Comparison of ENCODE assay signal across 10 cellular contexts in genomic region chr1:95916616-95917015, GRCh38.
A peak's percentile ranks its signal among the peaks of the same experiment; 100 is the strongest.
DNase-seq lines count a peak whose midpoint lies in the region; ATAC-seq and TF ChIP-seq lines count a peak whose summit lies in the region.
"Had no signal": no experiment of that assay in that cellular context is flagged by ENCODE, and none has a peak within 500 bp of the region (broad histone marks: within the 10 kb centered on the region; RNA-seq: fewer than 3 reads in every experiment).

No MANE protein-coding gene starts in this region.

- peak; percentile 58 for TF ChIP-seq CTCF in choroid plexus epithelial cell (conservative IDR thresholded peaks at IDR 0.05; ENCODE audit: low read depth, low read length)
- TF ChIP-seq CTCF in neural cell (IDR thresholded peaks at IDR 0.05; ENCODE audit: poor library complexity, severe bottlenecking) = peak; percentile 45

- no peaks in the 10 kb centered on the region for H3K36me3 ChIP-seq in GM23248 (ENCODE audit: low read depth)
- H3K36me3 ChIP-seq in neural cell (ENCODE audit: insufficient read depth, low read length) = no peaks in the 10 kb centered on the region
- H3K36me3 ChIP-seq: suprapubic skin had no signal

- H2AFZ ChIP-seq in GM23248 (no peak overlapping the region), neural cell (ENCODE audit: low read depth, low read length) (no peak overlapping the region)

- H3K9me3 ChIP-seq in GM23248 (ENCODE audit: low read depth) (no peaks in the 10 kb centered on the region), neural cell (ENCODE audit: low read length) (no peaks in the 10 kb centered on the region)
- H3K9me3 ChIP-seq: suprapubic skin had no signal

- TF ChIP-seq EP300 in neural cell (conservative IDR thresholded peaks at IDR 0.05; ENCODE audit: poor library complexity, severe bottlenecking) = no peak

- H3K9me2 ChIP-seq in GM23248 (ENCODE audit: insufficient read depth) (no peaks in the 10 kb centered on the region), neural cell (ENCODE audit: insufficient read depth, low read length) (no peaks in the 10 kb centered on the region)

- H3K4me2 ChIP-seq in GM23248 (ENCODE audit: unreplicated experiment) = no peak overlapping the region
- no peak overlapping the region for H3K4me2 ChIP-seq in neural cell (ENCODE audit: low read length)

- WGBS in GM23248 (ENCODE audit: low coverage in 1 of 2, low lambda C conversion rate in 2 of 2, missing lambda C conversion rate in 2 of 2), 2 experiments = 0% methylated on average over 1 of the region's 1 CpG

- no peaks in the 10 kb centered on the region for H3F3A ChIP-seq in GM23248 (ENCODE audit: insufficient read depth)
- H3F3A ChIP-seq in neural cell (ENCODE audit: insufficient read depth, low read length, poor library complexity, severe bottlenecking) = no peaks in the 10 kb centered on the region

- H3K27ac ChIP-seq in GM23248 (no peak overlapping the region), neural cell (ENCODE audit: low read length) (no peak overlapping the region)
- H3K27ac ChIP-seq: suprapubic skin had no signal

- no peak for ATAC-seq in HG03095 (IDR thresholded peaks at IDR 0.05; ENCODE audit: unreplicated experiment)

- H3K9ac ChIP-seq in GM23248 = no peak overlapping the region
- no peak overlapping the region for H3K9ac ChIP-seq in neural cell (ENCODE audit: low read length)

- no peak overlapping the region for H3K4me3 ChIP-seq in GM23248
- no peak overlapping the region for H3K4me3 ChIP-seq in choroid plexus epithelial cell (ENCODE audit: low read depth, low read length)
- H3K4me3 ChIP-seq in neural cell (ENCODE audit: low read length) = no peak overlapping the region
- H3K4me3 ChIP-seq: suprapubic skin had no signal

- H3K79me2 ChIP-seq in GM23248 (ENCODE audit: insufficient read depth) (no peaks in the 10 kb centered on the region), neural cell (replicated peaks; ENCODE audit: insufficient read depth, low read length) (no peaks in the 10 kb centered on the region)

- DNase-seq in GM23248 (peak; percentile 32), NCI-H526 treated with DMSO at 0.1 percent for 48 hours (lab: John Stamatoyannopoulos, UW) (peak; percentile 2), choroid plexus epithelial cell (ENCODE audit: low read depth) (peak; percentile 39), T-helper 9 cell (no peak)
- DNase-seq in activated T-cell treated with anti-CD3 and anti-CD28 coated beads, Interleukin-2, amount 50 U/mL, for 1 hour = no peak
- DNase-seq: activated effector memory CD4-positive, alpha-beta T cell treated with Interleukin-2 at 50 U/mL for 16 hours; NCI-H524 treated with DMSO at 0.1 percent for 48 hours had no signal

- TF ChIP-seq RAD21 in neural cell (conservative IDR thresholded peaks at IDR 0.05) = peak; percentile 56

- H4K20me1 ChIP-seq in GM23248 (ENCODE audit: insufficient read depth) = no peaks in the 10 kb centered on the region
- H4K20me1 ChIP-seq in neural cell (ENCODE audit: insufficient read depth) = no peaks in the 10 kb centered on the region

- H3K4me1 ChIP-seq in GM23248 (ENCODE audit: insufficient read depth) = no peaks in the 10 kb centered on the region
- H3K4me1 ChIP-seq: suprapubic skin had no signal

- in situ Hi-C loops in GM23248 (cut with MboI) = no loop called here

- no peaks in the 10 kb centered on the region for H3K27me3 ChIP-seq in GM23248 (replicated peaks; ENCODE audit: insufficient read depth)
- no peaks in the 10 kb centered on the region for H3K27me3 ChIP-seq in neural cell (ENCODE audit: insufficient read depth, low read depth, low read length)
- H3K27me3 ChIP-seq: suprapubic skin had no signal

TF ChIP-seq in neural cell, 6 proteins besides CTCF, POLR2A, EP300 and RAD21:
- no peak for TF ChIP-seq MXI1 (conservative IDR thresholded peaks at IDR 0.05; ENCODE audit: poor library complexity, severe bottlenecking)
- TF ChIP-seq SMC3 (conservative IDR thresholded peaks at IDR 0.05; ENCODE audit: poor library complexity) = peak; percentile 51

Comparison
In these comparisons a context has a peak if more than half of its experiments do, and no peak if none do; other contexts are left out.
1. DNase-seq: peak in GM23248 (single experiment), NCI-H526 treated with DMSO at 0.1 percent for 48 hours (single experiment) and choroid plexus epithelial cell (single experiment); none in T-helper 9 cell (single experiment) and activated T-cell treated with anti-CD3 and anti-CD28 coated beads, Interleukin-2, amount 50 U/mL, for 1 hour (single experiment).